Comparison of ENCODE assay signal across 17 cellular contexts in the genomic region with DNA sequence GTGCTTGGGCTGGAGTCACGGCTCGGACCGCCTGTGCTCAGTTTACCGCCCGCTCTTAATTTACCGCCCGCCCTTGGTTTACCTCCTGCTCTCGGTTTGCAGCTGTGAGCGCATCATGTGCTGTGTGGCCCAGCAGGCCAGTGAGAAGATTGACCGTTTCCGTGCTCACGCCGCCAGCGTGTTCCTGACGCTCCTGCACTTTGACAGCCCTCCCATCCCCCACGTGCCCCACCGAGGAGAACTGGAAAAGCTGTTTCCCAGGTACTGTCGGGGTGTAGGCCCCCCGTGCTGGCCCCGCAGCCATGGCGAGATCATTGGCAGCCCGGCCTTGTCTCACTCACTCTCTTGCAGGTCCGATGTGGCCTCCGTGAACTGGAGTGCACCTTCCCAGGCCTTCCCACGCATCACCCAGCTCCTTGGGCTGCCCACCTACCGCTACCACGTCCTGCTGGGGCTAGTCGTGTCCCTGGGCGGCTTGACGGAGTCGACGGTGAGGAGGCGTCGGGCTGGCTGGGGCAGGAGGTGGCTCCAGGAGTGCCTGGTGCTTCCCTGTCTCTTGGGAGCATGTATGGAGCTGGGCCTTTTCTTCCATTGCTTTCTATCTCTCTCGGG.
DNase-seq lines count a peak whose midpoint lies in the region; ATAC-seq and TF ChIP-seq lines count a peak whose summit lies in the region.
"Had no signal": no experiment of that assay in that cellular context is flagged by ENCODE, and none has a peak within 500 bp of the region (broad histone marks: within the 10 kb centered on the region; RNA-seq: fewer than 3 reads in every experiment).

No MANE protein-coding gene starts in this region.

- no peaks in the 10 kb centered on the region for H3K79me2 ChIP-seq in osteoblast (ENCODE audit: insufficient read depth, low read length)

- 95 to 96% methylated on average over 35 of the region's 35 CpGs for WGBS in heart right ventricle, 2 donors
- 95% methylated on average over 35 of the region's 35 CpGs for WGBS in aorta, 2 donors

- H3K27ac ChIP-seq in left ventricle myocardium inferior (replicated peaks) (no peak overlapping the region), heart right ventricle (no peak overlapping the region), left lung (no peak overlapping the region), osteoblast (ENCODE audit: low read depth, low read length) (no peak overlapping the region), aorta (ENCODE audit: low read depth in 1 of 2, low read length in 2 of 2) (no peak overlapping the region)

- H3K4me1 ChIP-seq in left ventricle myocardium inferior, result peaks cover 6% of the 10 kb centered on the region
- peaks cover 0 to 7% (median 3%) of the 10 kb centered on the region in 9 donors for H3K4me1 ChIP-seq in heart right ventricle
- no peaks in the 10 kb centered on the region for H3K4me1 ChIP-seq in left lung
- H3K4me1 ChIP-seq in osteoblast (ENCODE audit: insufficient read depth, low read length), result peaks cover 20% of the 10 kb centered on the region
- H3K4me1 ChIP-seq in aorta (ENCODE audit: control insufficient read depth in 1 of 2, insufficient read depth in 2 of 2, low read length in 2 of 2), result no peaks in the 10 kb centered on the region
- H3K4me1 ChIP-seq: BE2C had no signal

- H3K27me3 ChIP-seq in left ventricle myocardium inferior (ENCODE audit: low read depth), result no peaks in the 10 kb centered on the region
- H3K27me3 ChIP-seq in heart right ventricle, result no peaks in the 10 kb centered on the region
- H3K27me3 ChIP-seq in left lung, result no peaks in the 10 kb centered on the region
- H3K27me3 ChIP-seq in osteoblast (ENCODE audit: insufficient read depth, low read length), result no peaks in the 10 kb centered on the region
- H3K27me3 ChIP-seq in aorta (ENCODE audit: control insufficient read depth in 1 of 2, insufficient read depth in 2 of 2, low read length in 1 of 2), result no peaks in the 10 kb centered on the region
- H3K27me3 ChIP-seq: BE2C had no signal

- H3K9me3 ChIP-seq in left ventricle myocardium inferior (replicated peaks) (no peaks in the 10 kb centered on the region), heart right ventricle (no peaks in the 10 kb centered on the region), left lung (no peaks in the 10 kb centered on the region), osteoblast (ENCODE audit: low read depth, low read length) (no peaks in the 10 kb centered on the region), aorta (ENCODE audit: control insufficient read depth, low read length) (no peaks in the 10 kb centered on the region)
- H3K9me3 ChIP-seq: BE2C had no signal

- peaks cover 93% of the 10 kb centered on the region for H3K36me3 ChIP-seq in left ventricle myocardium inferior
- H3K36me3 ChIP-seq in heart right ventricle, result peaks cover 0 to 99% (median 48%) of the 10 kb centered on the region in 9 donors
- peaks cover 0 to 96% of the 10 kb centered on the region in 2 donors for H3K36me3 ChIP-seq in left lung
- H3K36me3 ChIP-seq in osteoblast (ENCODE audit: insufficient read depth, low read length), result peaks cover 22% of the 10 kb centered on the region
- H3K36me3 ChIP-seq in aorta (ENCODE audit: control insufficient read depth in 1 of 2, insufficient read depth in 2 of 2, low read length in 1 of 2), result peaks cover 0 to 4% of the 10 kb centered on the region in 2 donors

- H2AFZ ChIP-seq in osteoblast (ENCODE audit: low read length), result no peak overlapping the region

- intact Hi-C loops in left ventricle myocardium inferior (cut with micrococcal nuclease) (no loop called here), heart right ventricle (cut with DNase I) (no loop called here), left lung (cut with DNase I) (no loop called here), aorta (cut with DNase I) (no loop called here)

- peak; percentile 11 for DNase-seq in left ventricle myocardium inferior
- DNase-seq in heart right ventricle, result no peak
- peak; percentile 18 to 61 for DNase-seq in left lung
- peak; percentile 62 for DNase-seq in osteoblast (ENCODE audit: insufficient read length, low spot score, missing footprints)
- peak; percentile 39 to 73 for DNase-seq in aorta
- no peak for DNase-seq in AG20443 (ENCODE audit: low spot score)
- DNase-seq: CD8-positive, alpha-beta T cell; DMS79 treated with DMSO at 0.1 percent for 48 hours; KBM-7; NCI-H1092; NCI-H1694 treated with DMSO at 0.1 percent for 48 hours; NCI-H345; NCI-H526 treated with DMSO at 0.1 percent for 48 hours; OCI-M1; RPMI8226 had no signal

- TF ChIP-seq CTCF in left ventricle myocardium inferior (IDR thresholded peaks at IDR 0.05; ENCODE audit: borderline replicate concordance), result no peak
- no peak for TF ChIP-seq CTCF in heart right ventricle (IDR thresholded peaks at IDR 0.05)
- no peak for TF ChIP-seq CTCF in left lung (IDR thresholded peaks at IDR 0.05)
- no peak for TF ChIP-seq CTCF in osteoblast (IDR thresholded peaks at IDR 0.05; ENCODE audit: extremely low read depth, low read depth, low read length)

- H4K20me1 ChIP-seq in osteoblast (ENCODE audit: insufficient read depth, low read length), result no peaks in the 10 kb centered on the region

- H3K4me3 ChIP-seq in left ventricle myocardium inferior (no peak overlapping the region), heart right ventricle (no peak overlapping the region), left lung (no peak overlapping the region), osteoblast (ENCODE audit: insufficient read depth, low read length) (no peak overlapping the region), aorta (ENCODE audit: low read length in 2 of 2) (no peak overlapping the region)

- no peak overlapping the region for H3K4me2 ChIP-seq in osteoblast (ENCODE audit: insufficient read depth, low read length)

- ATAC-seq in heart right ventricle (no peak), left lung (no peak), aorta (ENCODE audit: low FRiP score) (no peak), GM19023 (IDR thresholded peaks at IDR 0.05; ENCODE audit: unreplicated experiment) (no peak)
- ATAC-seq: CD8-positive, alpha-beta T cell had no signal

Comparison
In these comparisons a context has a peak if more than half of its experiments do, and no peak if none do; other contexts are left out.
1. DNase-seq: peak in left ventricle myocardium inferior (single experiment), left lung (2 of 2), osteoblast (single experiment) and aorta (2 of 2); none in heart right ventricle (0 of 2) and AG20443 (single experiment).